ENCODE assay signal across 14 cellular contexts in the genomic region with DNA sequence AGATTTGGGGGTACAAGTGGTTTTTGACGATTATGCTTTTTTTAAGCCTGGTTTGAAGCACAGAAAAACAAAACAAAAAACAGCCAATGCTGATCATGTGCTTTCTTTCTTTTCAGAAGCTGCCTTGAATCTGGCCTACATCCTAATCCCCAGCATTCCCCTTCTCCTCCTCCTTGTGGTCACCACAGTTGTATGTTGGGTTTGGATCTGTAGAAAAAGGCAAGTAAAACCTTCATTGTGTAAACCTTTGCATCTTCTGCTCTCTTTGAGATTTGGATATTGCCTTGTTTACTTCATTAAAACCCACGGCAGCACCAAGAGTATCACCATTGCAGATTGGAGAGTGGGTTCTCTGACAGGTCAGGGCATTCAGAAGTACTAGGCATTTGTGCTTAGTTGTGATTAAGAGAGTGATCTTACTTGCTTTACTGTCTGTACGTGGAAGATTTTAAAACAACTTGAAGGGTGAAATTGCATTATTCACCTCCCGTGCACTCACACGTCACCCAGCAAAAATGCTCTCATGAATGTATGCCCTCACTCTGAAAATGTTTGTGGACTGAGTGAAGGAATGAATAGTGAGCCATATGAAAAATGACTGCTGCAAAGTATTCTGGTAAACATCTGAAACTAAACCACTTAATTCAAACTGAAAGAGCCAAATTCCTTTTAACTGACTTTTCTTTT. TPM values are rescaled to one million over a fixed set of nuclear protein-coding genes. Genes with fewer than 3 reads are reported as not detected.
DNase-seq lines count a peak whose midpoint lies in the region; ATAC-seq and TF ChIP-seq lines count a peak whose summit lies in the region.
"Had no signal": no experiment of that assay in that cellular context is flagged by ENCODE, and none has a peak within 500 bp of the region (broad histone marks: within the 10 kb centered on the region; RNA-seq: fewer than 3 reads in every experiment).

No MANE protein-coding gene starts in this region.

- peaks cover 6% of the 10 kb centered on the region for H3K4me1 ChIP-seq in smooth muscle cell (ENCODE audit: low read depth)
- no peaks in the 10 kb centered on the region for H3K4me1 ChIP-seq in CD4-positive, alpha-beta memory T cell (ENCODE audit: insufficient read depth, low read length)

- H3K27me3 Mint-ChIP-seq in stimulated activated naive B cell treated with anti-CD40 and anti-IgM and Interleukin-4, amounts not matched to agents 10 μg/mL and 1 μg/mL and 100 μg/mL, for 72 hours = peaks cover 0 to 9% of the 10 kb centered on the region in 2 donors
- peaks cover 2 to 5% of the 10 kb centered on the region in 2 donors for H3K27me3 Mint-ChIP-seq in CD4-positive, alpha-beta memory T cell

- H3K9ac ChIP-seq in smooth muscle cell (ENCODE audit: low read depth) = peak overlapping the region; percentile 30

- WGBS in smooth muscle cell (ENCODE audit: low lambda C conversion rate) = 71% methylated on average over 5 of the region's 5 CpGs

- ATAC-seq in stimulated activated naive B cell treated with anti-CD40 and anti-IgM and Interleukin-4, amounts not matched to agents 10 μg/mL and 1 μg/mL and 100 μg/mL, for 72 hours (replicated peaks) = no peak

- H3F3A ChIP-seq in smooth muscle cell (ENCODE audit: low read depth) = no peaks in the 10 kb centered on the region

- H3K9me3 Mint-ChIP-seq in stimulated activated naive B cell treated with anti-CD40 and anti-IgM and Interleukin-4, amounts not matched to agents 10 μg/mL and 1 μg/mL and 100 μg/mL, for 72 hours = peaks cover 11% of the 10 kb centered on the region in 2 donors
- H3K9me3 Mint-ChIP-seq in CD4-positive, alpha-beta memory T cell = peaks cover 0 to 20% (median 11%) of the 10 kb centered on the region in 8 donors
- H3K9me3 Mint-ChIP-seq: activated naive CD4-positive, alpha-beta T cell treated with anti-CD3 and anti-CD28 coated beads, Interleukin-2, amount 50 U/mL, for 24 hours had no signal

- H3K27me3 ChIP-seq in smooth muscle cell (ENCODE audit: low read depth) = no peaks in the 10 kb centered on the region
- no peaks in the 10 kb centered on the region for H3K27me3 ChIP-seq in CD4-positive, alpha-beta memory T cell (ENCODE audit: insufficient read depth, low read length)
- H3K27me3 ChIP-seq: esophagus squamous epithelium had no signal

- no peaks in the 10 kb centered on the region for H3K79me2 ChIP-seq in smooth muscle cell (ENCODE audit: low read depth)

- H3K4me1 Mint-ChIP-seq in stimulated activated naive B cell treated with anti-CD40 and anti-IgM and Interleukin-4, amounts not matched to agents 10 μg/mL and 1 μg/mL and 100 μg/mL, for 72 hours = no peaks in the 10 kb centered on the region
- no peaks in the 10 kb centered on the region for H3K4me1 Mint-ChIP-seq in CD4-positive, alpha-beta memory T cell
- H3K4me1 Mint-ChIP-seq: activated naive CD4-positive, alpha-beta T cell treated with anti-CD3 and anti-CD28 coated beads, Interleukin-2, amount 50 U/mL, for 24 hours had no signal

- H3K27ac ChIP-seq in smooth muscle cell (ENCODE audit: low read depth) = peak overlapping the region; percentile 74
- H3K27ac ChIP-seq in CD4-positive, alpha-beta memory T cell (ENCODE audit: low read depth, low read length) = no peak overlapping the region

- H3K4me2 ChIP-seq in smooth muscle cell = peak overlapping the region; percentile 3

- peaks cover 4 to 7% of the 10 kb centered on the region in 2 donors for H3K36me3 Mint-ChIP-seq in stimulated activated naive B cell treated with anti-CD40 and anti-IgM and Interleukin-4, amounts not matched to agents 10 μg/mL and 1 μg/mL and 100 μg/mL, for 72 hours
- peaks cover 0 to 2% of the 10 kb centered on the region in 2 donors for H3K36me3 Mint-ChIP-seq in CD4-positive, alpha-beta memory T cell
- H3K36me3 Mint-ChIP-seq: activated naive CD4-positive, alpha-beta T cell treated with anti-CD3 and anti-CD28 coated beads, Interleukin-2, amount 50 U/mL, for 24 hours had no signal

- H4K20me1 ChIP-seq in smooth muscle cell (ENCODE audit: low read depth) = no peaks in the 10 kb centered on the region

- no peak overlapping the region for H3K4me3 Mint-ChIP-seq in stimulated activated naive B cell treated with anti-CD40 and anti-IgM and Interleukin-4, amounts not matched to agents 10 μg/mL and 1 μg/mL and 100 μg/mL, for 72 hours
- no peak overlapping the region for H3K4me3 Mint-ChIP-seq in CD4-positive, alpha-beta memory T cell
- H3K4me3 Mint-ChIP-seq: activated naive CD4-positive, alpha-beta T cell treated with anti-CD3 and anti-CD28 coated beads, Interleukin-2, amount 50 U/mL, for 24 hours had no signal

- H2AFZ ChIP-seq in smooth muscle cell (ENCODE audit: low read depth) = no peak overlapping the region

- POLR2A ChIA-PET in CD4-positive, alpha-beta memory T cell (lab: Charles Lee; ENCODE audit: partially characterized antibody) = no interaction called here

- H3K36me3 ChIP-seq in smooth muscle cell (ENCODE audit: low read depth) = peaks cover 7% of the 10 kb centered on the region
- no peaks in the 10 kb centered on the region for H3K36me3 ChIP-seq in CD4-positive, alpha-beta memory T cell (ENCODE audit: insufficient read depth, low read length)
- H3K36me3 ChIP-seq: esophagus squamous epithelium had no signal

- CTCF ChIA-PET in CD4-positive, alpha-beta memory T cell (lab: Charles Lee; ENCODE audit: partially characterized antibody) = interaction anchor here (1.5 kb wide), 1 partner anchor 12 kb away, joined by 3 read pairs; no protein-coding TSS in a partner anchor

- H3K4me3 ChIP-seq in WI38 (ENCODE audit: low read depth, low read length) (no peak overlapping the region), foreskin fibroblast (ENCODE audit: low read depth in 1 of 2, low read length in 2 of 2) (no peak overlapping the region), smooth muscle cell (no peak overlapping the region)
- no peak overlapping the region for H3K4me3 ChIP-seq in CD4-positive, alpha-beta memory T cell (ENCODE audit: low read length in 2 of 2)
- H3K4me3 ChIP-seq: esophagus squamous epithelium had no signal

- TF ChIP-seq CTCF in WI38 (IDR thresholded peaks at IDR 0.05; ENCODE audit: low read depth, low read length) (0 out of 2 replicates have a peak, but pooled peaks have one; percentile 3), foreskin fibroblast (IDR thresholded peaks at IDR 0.05; ENCODE audit: low read depth, low read length) (no peak), smooth muscle cell (IDR thresholded peaks at IDR 0.05; ENCODE audit: borderline replicate concordance, insufficient read depth, poor library complexity, severe bottlenecking) (no peak)

- H3K27ac Mint-ChIP-seq in stimulated activated naive B cell treated with anti-CD40 and anti-IgM and Interleukin-4, amounts not matched to agents 10 μg/mL and 1 μg/mL and 100 μg/mL, for 72 hours = no peak overlapping the region
- H3K27ac Mint-ChIP-seq in CD4-positive, alpha-beta memory T cell = no peak overlapping the region
- H3K27ac Mint-ChIP-seq: activated naive CD4-positive, alpha-beta T cell treated with anti-CD3 and anti-CD28 coated beads, Interleukin-2, amount 50 U/mL, for 24 hours had no signal

- intact Hi-C loops in CD4-positive, alpha-beta memory T cell (cut with micrococcal nuclease) = no loop called here

- DNase-seq in GM04503 (ENCODE audit: low read depth) (peak; percentile 99), foreskin fibroblast (peak; percentile 95 to 96), smooth muscle cell (lab: John Stamatoyannopoulos, UW; ENCODE audit: unreplicated experiment) (no peak)
- no peak for DNase-seq in stimulated activated CD4-positive, alpha-beta T cell treated with anti-CD3 and anti-CD28 coated beads, Interleukin-4, amount 100 ng/mL, for 4 hours
- no peak for DNase-seq in stimulated activated CD4-positive, alpha-beta T cell treated with anti-CD3 and anti-CD28 coated beads, Interleukin-12 subunit alpha, Interleukin-12 subunit beta, amount 100 ng/mL, for 4 hours
- no peak for DNase-seq in stimulated activated naive B cell treated with anti-CD40 and anti-IgM and Interleukin-4, amounts not matched to agents 10 μg/mL and 1 μg/mL and 100 μg/mL, for 72 hours
- DNase-seq in CD4-positive, alpha-beta memory T cell = no peak
- DNase-seq: activated CD4-positive, alpha-beta T cell treated with anti-CD3 and anti-CD28 coated beads, Interleukin-2, amount 50 U/mL, for 4 hours; esophagus squamous epithelium; NCI-H2029 treated with DMSO at 0.1 percent for 48 hours; OCI-M1 had no signal

- H3K9me3 ChIP-seq in smooth muscle cell (replicated peaks; ENCODE audit: low read depth) = no peaks in the 10 kb centered on the region
- peaks cover 0 to 5% of the 10 kb centered on the region in 2 donors for H3K9me3 ChIP-seq in CD4-positive, alpha-beta memory T cell (ENCODE audit: control insufficient read depth in 1 of 2, low read length in 2 of 2)
- H3K9me3 ChIP-seq: esophagus squamous epithelium had no signal

RNA-seq across cellular contexts. Expression of gene LAYN, which starts 17.0 kb away (rescaled TPM):
- total RNA-seq in smooth muscle cell = 61.0 and 67.4 TPM in 2 replicates
- 52.6 and 64.5 TPM in 2 replicates for polyA plus RNA-seq in smooth muscle cell
- not detected for total RNA-seq in CD4-positive, alpha-beta memory T cell
- not detected for polyA plus RNA-seq in CD4-positive, alpha-beta memory T cell

RNA-seq across cellular contexts. Expression of gene HOATZ, which starts 43.0 kb away (rescaled TPM):
- total RNA-seq in smooth muscle cell = 0.85 TPM in 1 of 2 replicates, not detected in the other
- 1.2 and 1.5 TPM in 2 replicates for polyA plus RNA-seq in smooth muscle cell
- total RNA-seq in CD4-positive, alpha-beta memory T cell = not detected
- not detected for polyA plus RNA-seq in CD4-positive, alpha-beta memory T cell
- total RNA-seq: esophagus squamous epithelium, ureter had no signal

RNA-seq across cellular contexts. Expression of gene SIK2, which starts 44.7 kb away (rescaled TPM):
- 12.5 and 14.1 TPM in 2 replicates for total RNA-seq in smooth muscle cell
- 1.9 and 2.4 TPM in 2 replicates for polyA plus RNA-seq in smooth muscle cell
- 10 to 100 TPM; 12.8 to 13.8 TPM for total RNA-seq in CD4-positive, alpha-beta memory T cell
- polyA plus RNA-seq in CD4-positive, alpha-beta memory T cell = under 1 TPM; 0.04 to 0.38 TPM

RNA-seq across cellular contexts. Expression of gene BTG4, which starts 45.4 kb away (rescaled TPM):
- not detected in 2 replicates for total RNA-seq in smooth muscle cell
- 0.21 and 0.47 TPM in 2 replicates for polyA plus RNA-seq in smooth muscle cell
- not detected for total RNA-seq in CD4-positive, alpha-beta memory T cell
- polyA plus RNA-seq in CD4-positive, alpha-beta memory T cell = not detected
- total RNA-seq: esophagus squamous epithelium, ureter had no signal

Comparison
In these comparisons a context has a peak if more than half of its experiments do, and no peak if none do; other contexts are left out.
1. DNase-seq: peak in GM04503 (single experiment) and foreskin fibroblast (2 of 2); none in smooth muscle cell (single experiment), stimulated activated CD4-positive, alpha-beta T cell treated with anti-CD3 and anti-CD28 coated beads, Interleukin-4, amount 100 ng/mL, for 4 hours (0 of 2), stimulated activated CD4-positive, alpha-beta T cell treated with anti-CD3 and anti-CD28 coated beads, Interleukin-12 subunit alpha, Interleukin-12 subunit beta, amount 100 ng/mL, for 4 hours (single experiment), stimulated activated naive B cell treated with anti-CD40 and anti-IgM and Interleukin-4, amounts not matched to agents 10 μg/mL and 1 μg/mL and 100 μg/mL, for 72 hours (single experiment) and CD4-positive, alpha-beta memory T cell (0 of 5).
2. RNA of gene LAYN, which starts 17.0 kb away (total RNA-seq): 61.0 to 67.4 TPM in smooth muscle cell; not detected in CD4-positive, alpha-beta memory T cell; every median in the first group is over 10 times any median in the second.